12 cellular contexts compared by ENCODE assay signal in genomic region chr6:21599074-21599639, GRCh38.
A peak's percentile ranks its signal among the peaks of the same experiment; 100 is the strongest.
DNase-seq lines count a peak whose midpoint lies in the region; ATAC-seq and TF ChIP-seq lines count a peak whose summit lies in the region.
"Had no signal": no experiment of that assay in that cellular context is flagged by ENCODE, and none has a peak within 500 bp of the region (broad histone marks: within the 10 kb centered on the region; RNA-seq: fewer than 3 reads in every experiment).

No MANE protein-coding gene starts in this region.

- H3F3A ChIP-seq in Loucy (ENCODE audit: low read depth): peaks cover 36% of the 10 kb centered on the region

- H3K9me2 ChIP-seq in Loucy (replicated peaks; ENCODE audit: low read depth, low read length): no peaks in the 10 kb centered on the region

- H3K79me2 ChIP-seq in Loucy (ENCODE audit: insufficient read depth, low read length): peaks cover 89% of the 10 kb centered on the region

- peaks cover 59% of the 10 kb centered on the region for H4K20me1 ChIP-seq in Loucy (ENCODE audit: insufficient read depth, low read length, poor library complexity, severe bottlenecking)

- peak overlapping the region; percentile 92 for H3K4me2 ChIP-seq in Loucy (ENCODE audit: low read depth, low read length, poor library complexity, severe bottlenecking)

- H3K4me3 ChIP-seq in GM08714 (ENCODE audit: low read length) (peak overlapping the region; percentile 80), Loucy (ENCODE audit: low read length, poor library complexity, severe bottlenecking) (peak overlapping the region; percentile 94), epithelial cell of esophagus (ENCODE audit: low read length) (no peak overlapping the region), neuron (ENCODE audit: low read length) (peak overlapping the region; percentile 93)

- no peak for TF ChIP-seq CTCF in Loucy (conservative IDR thresholded peaks at IDR 0.05; ENCODE audit: low read length)
- TF ChIP-seq CTCF in epithelial cell of esophagus (IDR thresholded peaks at IDR 0.05; ENCODE audit: insufficient read depth, low read depth, low read length, missing control alignments): no peak

- no peaks in the 10 kb centered on the region for H3K9me3 ChIP-seq in Loucy (ENCODE audit: insufficient read depth, low read depth, low read length)
- H3K9me3 ChIP-seq in neuron (ENCODE audit: low read length): no peaks in the 10 kb centered on the region
- H3K9me3 ChIP-seq: MG63 had no signal

- H3K4me1 ChIP-seq in Loucy (ENCODE audit: insufficient read depth, low read length, poor library complexity, severe bottlenecking) (peaks cover 53% of the 10 kb centered on the region), neuron (ENCODE audit: insufficient read depth, low read length) (peaks cover 20% of the 10 kb centered on the region)

- no peak for ATAC-seq in HG02852 (IDR thresholded peaks at IDR 0.05; ENCODE audit: unreplicated experiment)
- ATAC-seq: esophagus mucosa had no signal

- peaks cover 42% of the 10 kb centered on the region for H3K27me3 ChIP-seq in Loucy (ENCODE audit: insufficient read depth, low read length, poor library complexity, severe bottlenecking)
- H3K27me3 ChIP-seq in neuron (ENCODE audit: insufficient read depth, low read length): no peaks in the 10 kb centered on the region
- H3K27me3 ChIP-seq: MG63 had no signal

- no peak overlapping the region for H2AFZ ChIP-seq in Loucy (ENCODE audit: low read length)
- no peak overlapping the region for H2AFZ ChIP-seq in neuron (ENCODE audit: low read depth, low read length)

- peak overlapping the region; percentile 98 for H3K9ac ChIP-seq in Loucy (ENCODE audit: low read depth, low read length, poor library complexity, severe bottlenecking)

- DNase-seq in epithelial cell of esophagus (ENCODE audit: low read depth): peak; percentile 14
- DNase-seq in NCI-H1105 treated with DMSO at 0.1 percent for 48 hours (lab: John Stamatoyannopoulos, UW): no peak
- no peak for DNase-seq in NCI-H446 (lab: John Stamatoyannopoulos, UW)
- DNase-seq: activated CD4-positive, alpha-beta memory T cell treated with anti-CD3 and anti-CD28 coated beads for 36 hours; activated naive CD4-positive, alpha-beta T cell treated with anti-CD3 and anti-CD28 coated beads for 36 hours; MG63; T-helper 9 cell had no signal

- H3K36me3 ChIP-seq in Loucy (ENCODE audit: insufficient read depth, low read length): peaks cover 44% of the 10 kb centered on the region
- H3K36me3 ChIP-seq in neuron (ENCODE audit: insufficient read depth, low read length): peaks cover 41% of the 10 kb centered on the region
